ENCODE assay signal across 35 cellular contexts in genomic region chr17:78444392-78444791, GRCh38.
"Had no signal": no experiment of that assay in that cellular context is flagged by ENCODE, and none has a peak within 500 bp of the region (broad histone marks: within the 10 kb centered on the region; RNA-seq: fewer than 3 reads in every experiment).

No MANE protein-coding gene starts in this region.

- H3K4me3 Mint-ChIP-seq: activated B cell treated with CpG ODN at 0.5 μM for 24 hours; activated CD8-positive, alpha-beta T cell treated with anti-CD3 and anti-CD28 coated beads for 36 hours; activated naive CD8-positive, alpha-beta T cell; activated T-cell treated with anti-CD3 and anti-CD28 coated beads, Interleukin-2, amount 50 U/mL, for 4 hours; activated T-helper 17 cell treated with anti-CD3 and anti-CD28 coated beads, Interleukin-2, amount 50 U/mL, for 72 hours; effector memory CD8-positive, alpha-beta T cell; T-helper 17 cell; T-helper 2 cell treated with Interferon-gamma antibody and Interleukin-4, amounts not matched to agents 5 μg/mL and 100 μg/mL, for 36 hours had no signal

- H3K27ac Mint-ChIP-seq: activated B cell treated with CpG ODN at 0.5 μM for 24 hours; activated CD8-positive, alpha-beta T cell treated with anti-CD3 and anti-CD28 coated beads for 36 hours; activated naive CD8-positive, alpha-beta T cell; activated T-helper 17 cell treated with anti-CD3 and anti-CD28 coated beads, Interleukin-2, amount 50 U/mL, for 72 hours; effector memory CD8-positive, alpha-beta T cell; T-helper 17 cell; T-helper 2 cell treated with Interferon-gamma antibody and Interleukin-4, amounts not matched to agents 5 μg/mL and 100 μg/mL, for 36 hours had no signal

- ATAC-seq: activated CD4-positive, CD25-positive, alpha-beta regulatory T cell treated with anti-CD3 and anti-CD28 coated beads, Interleukin-2, amount 50 U/mL, for 24 hours; activated CD8-positive, alpha-beta T cell treated with anti-CD3 and anti-CD28 coated beads for 36 hours; activated T-cell treated with anti-CD3 and anti-CD28 coated beads, Interleukin-2, amount 50 U/mL, for 4 hours; activated T-helper 17 cell treated with anti-CD3 and anti-CD28 coated beads, Interleukin-2, amount 50 U/mL, for 72 hours; effector memory CD8-positive, alpha-beta T cell; foreskin keratinocyte; gastrocnemius medialis; T-helper 17 cell had no signal

- H3K27me3 ChIP-seq: brain microvascular endothelial cell, esophagus muscularis mucosa, foreskin keratinocyte, gastrocnemius medialis had no signal

- FAIRE-seq: astrocyte, bronchial epithelial cell, colon had no signal

- H3K36me3 Mint-ChIP-seq: activated naive CD8-positive, alpha-beta T cell had no signal

- H3K27me3 Mint-ChIP-seq: activated CD8-positive, alpha-beta T cell treated with anti-CD3 and anti-CD28 coated beads for 36 hours; activated T-helper 17 cell treated with anti-CD3 and anti-CD28 coated beads, Interleukin-2, amount 50 U/mL, for 72 hours; T-helper 17 cell had no signal

- H3K9me3 ChIP-seq: esophagus muscularis mucosa, gastrocnemius medialis had no signal

- DNase-seq: activated B cell treated with CpG ODN at 0.5 μM for 24 hours; activated CD4-positive, alpha-beta T cell treated with anti-CD3 and anti-CD28 coated beads for 48 hours; activated CD4-positive, alpha-beta T cell treated with anti-CD3 and anti-CD28 coated beads, Interleukin-2, amount 50 U/mL, for 1 hour; activated CD4-positive, alpha-beta T cell treated with anti-CD3 and anti-CD28 coated beads, Interleukin-2, amount 50 U/mL, for 48 hours; activated CD8-positive, alpha-beta memory T cell treated with anti-CD3 and anti-CD28 coated beads for 24 hours; activated CD8-positive, alpha-beta T cell treated with anti-CD3 and anti-CD28 coated beads for 36 hours; activated effector memory CD4-positive, alpha-beta T cell treated with Interleukin-2 at 50 U/mL for 16 hours; activated gamma-delta T cell treated with Interleukin-2 at 50 U/mL for 16 hours; activated naive CD4-positive, alpha-beta T cell treated with anti-CD3 and anti-CD28 coated beads, Interleukin-2, amount 50 U/mL, for 16 hours; activated naive CD4-positive, alpha-beta T cell treated with Interleukin-2 at 50 U/mL for 16 hours; activated T-cell treated with anti-CD3 and anti-CD28 coated beads, Interleukin-2, amount 50 U/mL, for 4 hours; amniotic stem cell; anterior cingulate cortex; brain microvascular endothelial cell; caudate nucleus; cortex of kidney; dermis blood vessel endothelial cell; effector CD4-positive, alpha-beta T cell; effector memory CD8-positive, alpha-beta T cell; erythroblast; foreskin keratinocyte; gastrocnemius medialis; glutamatergic neuron; T-helper 1 cell; T-helper 17 cell; T1000; WERI-Rb-1 had no signal

- H3K4me3 ChIP-seq: esophagus muscularis mucosa, gastrocnemius medialis had no signal

- H3K27ac ChIP-seq: brain microvascular endothelial cell, esophagus muscularis mucosa, foreskin keratinocyte, gastrocnemius medialis, WERI-Rb-1 had no signal

- H3K9me3 Mint-ChIP-seq: activated B cell treated with CpG ODN at 0.5 μM for 24 hours; activated CD8-positive, alpha-beta T cell treated with anti-CD3 and anti-CD28 coated beads for 36 hours; activated T-cell treated with anti-CD3 and anti-CD28 coated beads, Interleukin-2, amount 50 U/mL, for 4 hours; activated T-helper 17 cell treated with anti-CD3 and anti-CD28 coated beads, Interleukin-2, amount 50 U/mL, for 72 hours; effector memory CD8-positive, alpha-beta T cell; T-helper 2 cell treated with Interferon-gamma antibody and Interleukin-4, amounts not matched to agents 5 μg/mL and 100 μg/mL, for 36 hours had no signal

- H3K4me1 Mint-ChIP-seq: activated B cell treated with CpG ODN at 0.5 μM for 24 hours; activated T-helper 17 cell treated with anti-CD3 and anti-CD28 coated beads, Interleukin-2, amount 50 U/mL, for 72 hours; T-helper 17 cell had no signal

- H3K36me3 ChIP-seq: brain microvascular endothelial cell, esophagus muscularis mucosa, gastrocnemius medialis, WERI-Rb-1 had no signal

- H3K4me1 ChIP-seq: foreskin keratinocyte had no signal
